8 cellular contexts compared by ENCODE assay signal in genomic region chr3:25663324-25664065, GRCh38. TPM values are rescaled to one million over a fixed set of nuclear protein-coding genes. Genes with fewer than 3 reads are reported as not detected.
DNase-seq lines count a peak whose midpoint lies in the region; ATAC-seq, FAIRE-seq and TF ChIP-seq lines count a peak whose summit lies in the region.

No MANE protein-coding gene starts in this region.

- peaks cover 21% of the 10 kb centered on the region for H3K36me3 Mint-ChIP-seq in activated CD4-positive, alpha-beta T cell treated with anti-CD3 and anti-CD28 coated beads, Interleukin-2, amount 10 ng/mL, durations not matched to agents 24 days and 14 days (ENCODE audit: low read depth)
- H3K36me3 Mint-ChIP-seq in nephron progenitor cell (ENCODE audit: low read depth) = peaks cover 15% of the 10 kb centered on the region

- FAIRE-seq in GM12892 (lab: Jason Lieb, UNC) = peak; percentile 75

- no peaks in the 10 kb centered on the region for H3K36me3 ChIP-seq in esophagus (ENCODE audit: control insufficient read depth in 2 of 2, insufficient read depth in 2 of 2, low read length in 1 of 2)

- no peak for TF ChIP-seq POLR2A in GM12892 (IDR thresholded peaks at IDR 0.05; ENCODE audit: low read depth, low read length)

- H3K27me3 Mint-ChIP-seq in activated CD4-positive, alpha-beta T cell treated with anti-CD3 and anti-CD28 coated beads, Interleukin-2, amount 10 ng/mL, durations not matched to agents 24 days and 14 days = no peaks in the 10 kb centered on the region
- H3K27me3 Mint-ChIP-seq in nephron progenitor cell (ENCODE audit: low read depth, poor library complexity) = no peaks in the 10 kb centered on the region

- no peaks in the 10 kb centered on the region for H3K9me3 ChIP-seq in esophagus (ENCODE audit: control insufficient read depth in 2 of 2, insufficient read depth in 1 of 2, low read depth in 1 of 2, low read length in 1 of 2)

- 0 to 1% methylated on average over 24 of the region's 24 CpGs for WGBS in esophagus, 2 donors

- H3K4me3 ChIP-seq in esophagus (ENCODE audit: low read depth in 1 of 2, low read length in 2 of 2) = peak overlapping the region; percentile 92 to 98

- TF ChIP-seq CTCF in 22Rv1 (IDR thresholded peaks at IDR 0.05) = no peak
- TF ChIP-seq CTCF in nephron progenitor cell (IDR thresholded peaks at IDR 0.05) = no peak

- H3K4me3 Mint-ChIP-seq in activated CD4-positive, alpha-beta T cell treated with anti-CD3 and anti-CD28 coated beads, Interleukin-2, amount 10 ng/mL, durations not matched to agents 24 days and 14 days = peak overlapping the region; percentile 100
- peak overlapping the region; percentile 99 for H3K4me3 Mint-ChIP-seq in nephron progenitor cell

- H3K27ac Mint-ChIP-seq in activated CD4-positive, alpha-beta T cell treated with anti-CD3 and anti-CD28 coated beads, Interleukin-2, amount 10 ng/mL, durations not matched to agents 24 days and 14 days = peak overlapping the region; percentile 99
- H3K27ac Mint-ChIP-seq in nephron progenitor cell = peak overlapping the region; percentile 99

- ATAC-seq in HG02840 (IDR thresholded peaks at IDR 0.05; ENCODE audit: low FRiP score, unreplicated experiment) = peak; percentile 19

- no peaks in the 10 kb centered on the region for H3K9me3 Mint-ChIP-seq in activated CD4-positive, alpha-beta T cell treated with anti-CD3 and anti-CD28 coated beads, Interleukin-2, amount 10 ng/mL, durations not matched to agents 24 days and 14 days
- H3K9me3 Mint-ChIP-seq in nephron progenitor cell = peaks cover 4% of the 10 kb centered on the region

- H3K27ac ChIP-seq in 22Rv1 (peak overlapping the region; percentile 93), esophagus (ENCODE audit: low read depth in 2 of 2, low read length in 1 of 2) (peak overlapping the region; percentile 99 to 100)

- H3K4me1 ChIP-seq in esophagus (ENCODE audit: control insufficient read depth in 2 of 2, insufficient read depth in 2 of 2, low read length in 1 of 2) = no peaks in the 10 kb centered on the region

- DNase-seq in GM12892 (ENCODE audit: insufficient read length) (no peak), NCI-H2029 (lab: John Stamatoyannopoulos, UW) (peak; percentile 34), nephron progenitor cell (peak; percentile 22), NCI-H1048 (lab: John Stamatoyannopoulos, UW) (no peak)
- DNase-seq in activated CD4-positive, alpha-beta T cell treated with anti-CD3 and anti-CD28 coated beads, Interleukin-2, amount 10 ng/mL, durations not matched to agents 24 days and 14 days = peak; percentile 74

- intact Hi-C loops in activated CD4-positive, alpha-beta T cell treated with anti-CD3 and anti-CD28 coated beads, Interleukin-2, amount 10 ng/mL, durations not matched to agents 24 days and 14 days (cut with micrococcal nuclease) = loop anchor here (1.0 to 5.0 kb wide), 4 partner anchors 15 to 194 kb away; no protein-coding TSS in a partner anchor

- H3K4me1 Mint-ChIP-seq in activated CD4-positive, alpha-beta T cell treated with anti-CD3 and anti-CD28 coated beads, Interleukin-2, amount 10 ng/mL, durations not matched to agents 24 days and 14 days = peaks cover 47% of the 10 kb centered on the region
- peaks cover 68% of the 10 kb centered on the region for H3K4me1 Mint-ChIP-seq in nephron progenitor cell

- no peaks in the 10 kb centered on the region for H3K27me3 ChIP-seq in esophagus (ENCODE audit: control insufficient read depth in 1 of 2, insufficient read depth in 2 of 2, low read length in 2 of 2)

RNA-seq across cellular contexts. Expression of gene TOP2B, which starts 1.2 kb away (rescaled TPM):
- polyA plus RNA-seq in GM12892 (2012; ENCODE audit: missing spikeins) = 83.1 TPM
- total RNA-seq in activated CD4-positive, alpha-beta T cell treated with anti-CD3 and anti-CD28 coated beads, Interleukin-2, amount 10 ng/mL, durations not matched to agents 24 days and 14 days = 137 and 147 TPM in 2 replicates
- polyA plus RNA-seq in esophagus = 10 to 100 TPM; 28.5 to 47.1 TPM

Comparison
In these comparisons a context has a peak if more than half of its experiments do, and no peak if none do; other contexts are left out.
1. DNase-seq: peak in NCI-H2029 (single experiment), activated CD4-positive, alpha-beta T cell treated with anti-CD3 and anti-CD28 coated beads, Interleukin-2, amount 10 ng/mL, durations not matched to agents 24 days and 14 days (single experiment) and nephron progenitor cell (single experiment); none in GM12892 (single experiment) and NCI-H1048 (single experiment).